8 cellular contexts compared by ENCODE assay signal in genomic region chr11:9363954-9364912, GRCh38. TPM values are rescaled to one million over a fixed set of nuclear protein-coding genes. Genes with fewer than 3 reads are reported as not detected.
DNase-seq lines count a peak whose midpoint lies in the region; ATAC-seq and TF ChIP-seq lines count a peak whose summit lies in the region.

No MANE protein-coding gene starts in this region.

- no peaks in the 10 kb centered on the region for H3K27me3 ChIP-seq in AG04450 (ENCODE audit: control insufficient read depth, insufficient read depth, low read length)

- in situ Hi-C loops in T47D (cut with HindIII; ENCODE audit: low pct_unique_long_range_greater_than_20kb, low sequenced_read_pairs): no loop called here

- DNase-seq in AG04450 (ENCODE audit: low read depth, low spot score) (peak; percentile 90), NCI-H2196 (lab: John Stamatoyannopoulos, UW; ENCODE audit: unreplicated experiment) (peak; percentile 93), T47D (ENCODE audit: low read depth in 1 of 2, low spot score in 1 of 2) (peak; percentile 59 to 95), iPS-NIHi11 (ENCODE audit: low spot score) (peak; percentile 92)

- POLR2A ChIA-PET in AG04450 (lab: Yijun Ruan, JAX): interaction anchor here (0.5 to 0.6 kb wide), 5 partner anchors 42 to 91 kb away, joined by 3 to 8 read pairs (median 4); no protein-coding TSS in a partner anchor

- peak overlapping the region; percentile 50 for H3K4me3 ChIP-seq in AG04450 (ENCODE audit: low read depth, low read length)
- peak overlapping the region; percentile 25 to 42 (median 33) for H3K4me3 ChIP-seq in skin epidermis

- TF ChIP-seq CTCF in AG04450 (IDR thresholded peaks at IDR 0.05; ENCODE audit: low read depth, low read length): no peak
- TF ChIP-seq CTCF in VCaP (conservative IDR thresholded peaks at IDR 0.05): no peak

- CTCF ChIA-PET in AG04450 (lab: Charles Lee): interaction anchor here (0.6 kb wide), 2 partner anchors 10 to 82 kb away, joined by 4 to 6 read pairs; no protein-coding TSS in a partner anchor

- peak overlapping the region; percentile 99 for H3K27ac ChIP-seq in AG04450 (ENCODE audit: low read depth, low read length)
- peak overlapping the region; percentile 92 for H3K27ac ChIP-seq in VCaP
- peak overlapping the region; percentile 31 to 99 (median 97) for H3K27ac ChIP-seq in skin epidermis

- no peaks in the 10 kb centered on the region for H3K9me3 ChIP-seq in AG04450 (ENCODE audit: control insufficient read depth, insufficient read depth, low read length)

- ATAC-seq in GM18909 (IDR thresholded peaks at IDR 0.05; ENCODE audit: poor library complexity, unreplicated experiment) (peak; percentile 98), HG03139 (IDR thresholded peaks at IDR 0.05; ENCODE audit: unreplicated experiment) (peak; percentile 96)

RNA-seq across cellular contexts. Expression of gene IPO7, which starts 20.2 kb away (rescaled TPM):
- 66.9 and 80.6 TPM in 2 replicates for polyA plus RNA-seq in AG04450 (2011; rRNA removed)
- polyA minus RNA-seq in AG04450 (2011; rRNA and poly(A)+ RNA removed): 61.3 and 130 TPM in 2 replicates

RNA-seq across cellular contexts. Expression of gene TMEM41B, which starts 49.8 kb away (rescaled TPM):
- polyA plus RNA-seq in AG04450 (2011; rRNA removed): 19.7 and 26.3 TPM in 2 replicates
- 11.4 and 16.2 TPM in 2 replicates for polyA minus RNA-seq in AG04450 (2011; rRNA and poly(A)+ RNA removed)

Comparison
In these comparisons a context has a peak if more than half of its experiments do, and no peak if none do; other contexts are left out.
1. Peak in every context shown above with its lines: DNase-seq, ATAC-seq, H3K4me3 ChIP-seq and H3K27ac ChIP-seq.